33 cellular contexts compared by ENCODE assay signal in the genomic region with DNA sequence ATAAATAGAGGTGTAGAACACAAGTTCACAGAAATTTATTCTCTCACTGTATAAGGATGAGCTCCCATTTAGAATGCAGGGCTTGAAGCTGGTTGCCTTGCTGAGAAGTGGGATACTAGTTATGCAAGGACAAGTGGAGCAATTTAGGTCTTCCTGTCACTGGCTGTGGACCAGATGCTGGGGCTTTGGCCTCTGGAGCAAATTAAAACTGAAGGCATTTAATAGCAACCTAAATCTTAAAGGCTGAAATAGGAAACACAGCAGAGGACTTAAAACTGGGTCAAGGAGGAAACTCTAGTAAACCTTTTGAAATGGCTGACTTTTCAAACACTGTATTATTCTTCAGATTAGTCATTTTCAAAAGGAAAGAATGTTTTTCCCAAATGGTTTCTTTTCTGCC.
"Had no signal": no experiment of that assay in that cellular context is flagged by ENCODE, and none has a peak within 500 bp of the region (broad histone marks: within the 10 kb centered on the region; RNA-seq: fewer than 3 reads in every experiment).

No MANE protein-coding gene starts in this region.

- H3K27me3 Mint-ChIP-seq: activated CD4-positive, alpha-beta memory T cell treated with anti-CD3 and anti-CD28 coated beads for 36 hours; activated naive CD8-positive, alpha-beta T cell treated with anti-CD3 and anti-CD28 coated beads for 36 hours had no signal

- H3K4me2 ChIP-seq: KMS-11, SK-N-SH had no signal

- DNase-seq: activated B cell treated with CpG ODN at 0.5 μM for 24 hours; activated CD4-positive, alpha-beta memory T cell treated with anti-CD3 and anti-CD28 coated beads for 36 hours; activated CD4-positive, alpha-beta T cell treated with anti-CD3 and anti-CD28 coated beads for 4 hours; activated CD4-positive, alpha-beta T cell treated with anti-CD3 and anti-CD28 coated beads, Interleukin-2, amount 50 U/mL, for 1 hour; activated CD4-positive, CD25-positive, alpha-beta regulatory T cell treated with anti-CD3 and anti-CD28 coated beads, Interleukin-2, amount 50 U/mL, for 72 hours; activated CD8-positive, alpha-beta memory T cell treated with anti-CD3 and anti-CD28 coated beads, Interleukin-2, amount 50 U/mL, for 4 hours; activated effector memory CD4-positive, alpha-beta T cell treated with anti-CD3 and anti-CD28 coated beads, Interleukin-2, amount 50 U/mL, for 16 hours; activated naive CD4-positive, alpha-beta T cell; activated naive CD4-positive, alpha-beta T cell treated with anti-CD3 and anti-CD28 coated beads, Interleukin-2, amount 50 U/mL, for 16 hours; activated naive CD8-positive, alpha-beta T cell treated with anti-CD3 and anti-CD28 coated beads for 36 hours; activated T-cell treated with anti-CD3 and anti-CD28 coated beads for 4 hours; activated T-cell treated with anti-CD3 and anti-CD28 coated beads, Interleukin-2, amount 50 U/mL, for 4 hours; amygdala; MM.1S; MV-4-11; NCI-H1092; NCI-H1436 treated with DMSO at 0.1 percent for 48 hours; NCI-H1694 treated with DMSO at 0.1 percent for 48 hours; NCI-H2029; NCI-H345; NCI-H524 treated with DMSO at 0.1 percent for 48 hours; Peyer's patch; RPMI8226; SHP77 treated with DMSO at 0.1 percent for 48 hours; SK-N-SH had no signal

- H3K27ac ChIP-seq: ascending aorta, cardiac muscle cell, KMS-11, Peyer's patch, SJSA1, VCaP had no signal

- H3K4me1 Mint-ChIP-seq: activated B cell treated with CpG ODN at 0.5 μM for 24 hours; activated naive CD8-positive, alpha-beta T cell treated with anti-CD3 and anti-CD28 coated beads for 36 hours; activated T-helper 17 cell treated with anti-CD3 and anti-CD28 coated beads, Interleukin-2, amount 50 U/mL, for 72 hours; central memory CD8-positive, alpha-beta T cell had no signal

- H3K9me3 ChIP-seq: ascending aorta, Peyer's patch, SJSA1, SK-N-SH had no signal

- ATAC-seq: activated T-cell treated with anti-CD3 and anti-CD28 coated beads, Interleukin-2, amount 50 U/mL, for 4 hours; activated T-helper 17 cell treated with anti-CD3 and anti-CD28 coated beads, Interleukin-2, amount 50 U/mL, for 72 hours had no signal

- H3K36me3 Mint-ChIP-seq: activated CD4-positive, alpha-beta memory T cell treated with anti-CD3 and anti-CD28 coated beads for 36 hours; activated naive CD8-positive, alpha-beta T cell treated with anti-CD3 and anti-CD28 coated beads for 36 hours had no signal

- H3K36me3 ChIP-seq: ascending aorta, cardiac muscle cell, Peyer's patch, SJSA1 had no signal

- H3K4me1 ChIP-seq: ascending aorta, Peyer's patch, SJSA1 had no signal

- H3K9ac ChIP-seq: KMS-11, SK-N-SH had no signal

- H3K27me3 ChIP-seq: ascending aorta, cardiac muscle cell, Peyer's patch, SJSA1 had no signal

- H3K4me3 ChIP-seq: ascending aorta, cardiac muscle cell, Peyer's patch, SJSA1 had no signal

- H3K4me3 Mint-ChIP-seq: activated B cell treated with CpG ODN at 0.5 μM for 24 hours; activated CD4-positive, alpha-beta memory T cell treated with anti-CD3 and anti-CD28 coated beads for 36 hours; activated naive CD8-positive, alpha-beta T cell treated with anti-CD3 and anti-CD28 coated beads for 36 hours; activated T-cell treated with anti-CD3 and anti-CD28 coated beads, Interleukin-2, amount 50 U/mL, for 4 hours; activated T-helper 17 cell treated with anti-CD3 and anti-CD28 coated beads, Interleukin-2, amount 50 U/mL, for 72 hours; central memory CD8-positive, alpha-beta T cell; T-helper 1 cell treated with Interleukin-12 subunit alpha and Interleukin-12 subunit beta and Interleukin-4 antibody, amounts not matched to agents 30 μg/mL and 1 μg/mL, for 36 hours had no signal

- H3K27ac Mint-ChIP-seq: activated B cell treated with CpG ODN at 0.5 μM for 24 hours; activated CD4-positive, alpha-beta memory T cell treated with anti-CD3 and anti-CD28 coated beads for 36 hours; activated naive CD8-positive, alpha-beta T cell treated with anti-CD3 and anti-CD28 coated beads for 36 hours; activated T-helper 17 cell treated with anti-CD3 and anti-CD28 coated beads, Interleukin-2, amount 50 U/mL, for 72 hours; T-helper 1 cell treated with Interleukin-12 subunit alpha and Interleukin-12 subunit beta and Interleukin-4 antibody, amounts not matched to agents 30 μg/mL and 1 μg/mL, for 36 hours had no signal

- H3K9me3 Mint-ChIP-seq: central memory CD8-positive, alpha-beta T cell had no signal
